In genomic region chr12:54301428-54302045, GRCh38 we compare ENCODE assay signal across 9 cellular contexts. TPM values are rescaled to one million over a fixed set of nuclear protein-coding genes. Genes with fewer than 3 reads are reported as not detected.
A peak's percentile ranks its signal among the peaks of the same experiment; 100 is the strongest.
DNase-seq lines count a peak whose midpoint lies in the region; ATAC-seq and TF ChIP-seq lines count a peak whose summit lies in the region.
"Had no signal": no experiment of that assay in that cellular context is flagged by ENCODE, and none has a peak within 500 bp of the region (broad histone marks: within the 10 kb centered on the region; RNA-seq: fewer than 3 reads in every experiment).

No MANE protein-coding gene starts in this region.

- peak overlapping the region; percentile 60 for H3K4me3 ChIP-seq in OCI-LY3 (ENCODE audit: low read length)
- peak overlapping the region; percentile 57 for H3K4me3 ChIP-seq in iPS-18c (ENCODE audit: insufficient read depth, low read depth, low read length)
- H3K4me3 ChIP-seq in parathyroid adenoma (ENCODE audit: low read depth, low read length), result peak overlapping the region; percentile 50
- H3K4me3 ChIP-seq in upper lobe of right lung, result no peak overlapping the region
- no peak overlapping the region for H3K4me3 ChIP-seq in gastrocnemius medialis

- no peak for ATAC-seq in upper lobe of right lung
- no peak for ATAC-seq in gastrocnemius medialis

- H3K36me3 ChIP-seq in OCI-LY3 (replicated peaks; ENCODE audit: low read depth, low read length) (no peaks in the 10 kb centered on the region), parathyroid adenoma (ENCODE audit: control insufficient read depth, insufficient read depth, low read length) (no peaks in the 10 kb centered on the region), upper lobe of right lung (no peaks in the 10 kb centered on the region), gastrocnemius medialis (no peaks in the 10 kb centered on the region)

- in situ Hi-C loops in gastrocnemius medialis (cut with MboI; ENCODE audit: low sequenced_read_pairs in 4 of 4), result no loop called here

- intact Hi-C loops in upper lobe of right lung (cut with DNase I) (no loop called here), gastrocnemius medialis (cut with DNase I; ENCODE audit: low total_unique reads) (no loop called here)

- TF ChIP-seq CTCF in OCI-LY3 (IDR thresholded peaks at IDR 0.05; ENCODE audit: low read depth, low read length) (no peak), parathyroid adenoma (IDR thresholded peaks at IDR 0.05) (no peak), upper lobe of right lung (IDR thresholded peaks at IDR 0.05) (no peak), gastrocnemius medialis (IDR thresholded peaks at IDR 0.05 in 4 of 5, conservative IDR thresholded peaks at IDR 0.05 in 1 of 5) (no peak)

- H3K27me3 ChIP-seq in OCI-LY3 (ENCODE audit: low read depth, low read length), result peaks cover 63% of the 10 kb centered on the region
- no peaks in the 10 kb centered on the region for H3K27me3 ChIP-seq in parathyroid adenoma (ENCODE audit: control insufficient read depth, insufficient read depth, low read length)
- no peaks in the 10 kb centered on the region for H3K27me3 ChIP-seq in upper lobe of right lung
- H3K27me3 ChIP-seq in gastrocnemius medialis, result no peaks in the 10 kb centered on the region

- H3K9me3 ChIP-seq in OCI-LY3 (ENCODE audit: insufficient read depth, low read length) (no peaks in the 10 kb centered on the region), iPS-18c (ENCODE audit: control insufficient read depth, insufficient read depth, low read length) (no peaks in the 10 kb centered on the region), parathyroid adenoma (ENCODE audit: control insufficient read depth, low read length) (no peaks in the 10 kb centered on the region), upper lobe of right lung (no peaks in the 10 kb centered on the region), gastrocnemius medialis (no peaks in the 10 kb centered on the region)

- no peak for TF ChIP-seq POLR2A in gastrocnemius medialis (IDR thresholded peaks at IDR 0.05)

- no peaks in the 10 kb centered on the region for H4K20me1 ChIP-seq in OCI-LY3 (ENCODE audit: insufficient read depth, low read length)

- DNase-seq in ELF-1 (ENCODE audit: low read depth, low spot score), result peak; percentile 84
- DNase-seq in NCI-H2107 (lab: John Stamatoyannopoulos, UW), result no peak
- DNase-seq in upper lobe of right lung, result no peak
- no peak for DNase-seq in anterior cingulate cortex (lab: John Stamatoyannopoulos, UW)
- DNase-seq in gastrocnemius medialis, result no peak

- H2AFZ ChIP-seq in OCI-LY3 (ENCODE audit: low read depth, low read length) (no peak overlapping the region), parathyroid adenoma (peak overlapping the region; percentile 94)

- H3K79me2 ChIP-seq in OCI-LY3 (ENCODE audit: low read length), result no peaks in the 10 kb centered on the region
- no peaks in the 10 kb centered on the region for H3K79me2 ChIP-seq in parathyroid adenoma

- H3K9ac ChIP-seq in OCI-LY3 (ENCODE audit: low read length), result no peak overlapping the region
- no peak overlapping the region for H3K9ac ChIP-seq in parathyroid adenoma

- 0 out of 2 replicates have a peak, but pooled peaks cover 7% of the 10 kb centered on the region for H3K4me1 ChIP-seq in OCI-LY3 (ENCODE audit: low read length)
- peaks cover 21% of the 10 kb centered on the region for H3K4me1 ChIP-seq in parathyroid adenoma
- H3K4me1 ChIP-seq in upper lobe of right lung, result peaks cover 26% of the 10 kb centered on the region
- H3K4me1 ChIP-seq in gastrocnemius medialis, result peaks cover 17 to 24% of the 10 kb centered on the region in 2 donors

- H3K27ac ChIP-seq in OCI-LY3 (ENCODE audit: low read length) (no peak overlapping the region), parathyroid adenoma (no peak overlapping the region), upper lobe of right lung (no peak overlapping the region), gastrocnemius medialis (peak overlapping the region in 2 of 4 donors; percentile 55 to 61)

- H3K4me2 ChIP-seq in OCI-LY3 (ENCODE audit: low read length), result peak overlapping the region; percentile 75
- peak overlapping the region; percentile 79 for H3K4me2 ChIP-seq in parathyroid adenoma (ENCODE audit: low read length)

RNA-seq across cellular contexts. Expression of gene NFE2, which starts 0.7 kb away (rescaled TPM):
- total RNA-seq in upper lobe of right lung (7.5 TPM), gastrocnemius medialis (1 to 10 TPM in 2 of 4 donors, under 1 TPM in 1, not detected in 1; 0.64 to 8.0 (median 1.8) TPM)
- total RNA-seq: epithelial cell of proximal tubule had no signal

RNA-seq across cellular contexts. Expression of gene HNRNPA1, which starts 21.0 kb away (rescaled TPM):
- total RNA-seq in upper lobe of right lung (498 TPM), gastrocnemius medialis (100 to 1,000 TPM; 146 to 412 (median 186) TPM)

RNA-seq across cellular contexts. Expression of gene CBX5, which starts 21.6 kb away (rescaled TPM):
- total RNA-seq in upper lobe of right lung (52.3 TPM), gastrocnemius medialis (1 to 10 TPM; 7.9 to 8.9 (median 8.1) TPM)

RNA-seq across cellular contexts. Expression of gene COPZ1, which starts 23.4 kb away (rescaled TPM):
- 125 TPM for total RNA-seq in upper lobe of right lung
- total RNA-seq in gastrocnemius medialis, result 100 to 1,000 TPM in 2 of 4 donors, 10 to 100 TPM in 2; 91.8 to 145 (median 107) TPM

Comparison
In these comparisons a context has a peak if more than half of its experiments do, and no peak if none do; other contexts are left out.
1. H3K4me3 ChIP-seq: peak in OCI-LY3 (single experiment), iPS-18c (single experiment) and parathyroid adenoma (single experiment); none in upper lobe of right lung (single experiment) and gastrocnemius medialis (0 of 4).